In genomic region chr1:165661691-165662090, GRCh38 we compare ENCODE assay signal across 15 cellular contexts.
"Had no signal": no experiment of that assay in that cellular context is flagged by ENCODE, and none has a peak within 500 bp of the region (broad histone marks: within the 10 kb centered on the region; RNA-seq: fewer than 3 reads in every experiment).

No MANE protein-coding gene starts in this region.

- H3K9me3 Mint-ChIP-seq: activated CD4-positive, alpha-beta memory T cell treated with anti-CD3 and anti-CD28 coated beads, Interleukin-2, amount 10 ng/mL, durations not matched to agents 7 days and 5 days; natural killer cell; stimulated activated naive B cell treated with anti-CD40 and anti-IgM and Interleukin-4, amounts not matched to agents 10 μg/mL and 1 μg/mL and 100 μg/mL, for 72 hours; T-helper 2 cell treated with Interferon-gamma antibody and Interleukin-4, amounts not matched to agents 5 μg/mL and 100 μg/mL, for 36 hours had no signal

- H3K4me1 ChIP-seq: parathyroid adenoma, sigmoid colon had no signal

- H3K27me3 ChIP-seq: adrenal gland, neutrophil, sigmoid colon, upper lobe of right lung had no signal

- H3K4me3 ChIP-seq: adrenal gland, sigmoid colon, upper lobe of right lung had no signal

- H3K4me3 Mint-ChIP-seq: activated CD4-positive, alpha-beta memory T cell treated with anti-CD3 and anti-CD28 coated beads, Interleukin-2, amount 10 ng/mL, durations not matched to agents 7 days and 5 days; activated CD8-positive, alpha-beta memory T cell treated with anti-CD3 and anti-CD28 coated beads, Interleukin-2, amount 10 ng/mL, durations not matched to agents 7 days and 5 days; natural killer cell; stimulated activated naive B cell treated with anti-CD40 and anti-IgM and Interleukin-4, amounts not matched to agents 10 μg/mL and 1 μg/mL and 100 μg/mL, for 72 hours; T-helper 2 cell treated with Interferon-gamma antibody and Interleukin-4, amounts not matched to agents 5 μg/mL and 100 μg/mL, for 36 hours had no signal

- H3K9me3 ChIP-seq: adrenal gland, neutrophil, sigmoid colon, upper lobe of right lung had no signal

- H3K27ac ChIP-seq: neutrophil, parathyroid adenoma, sigmoid colon, upper lobe of right lung had no signal

- ATAC-seq: activated CD8-positive, alpha-beta memory T cell treated with anti-CD3 and anti-CD28 coated beads, Interleukin-2, amount 10 ng/mL, durations not matched to agents 7 days and 5 days; natural killer cell; stimulated activated naive B cell treated with anti-CD40 and anti-IgM and Interleukin-4, amounts not matched to agents 10 μg/mL and 1 μg/mL and 100 μg/mL, for 72 hours; upper lobe of right lung had no signal

- H3K27ac Mint-ChIP-seq: activated CD4-positive, alpha-beta memory T cell treated with anti-CD3 and anti-CD28 coated beads, Interleukin-2, amount 10 ng/mL, durations not matched to agents 7 days and 5 days; activated CD8-positive, alpha-beta memory T cell treated with anti-CD3 and anti-CD28 coated beads, Interleukin-2, amount 10 ng/mL, durations not matched to agents 7 days and 5 days; natural killer cell; stimulated activated naive B cell treated with anti-CD40 and anti-IgM and Interleukin-4, amounts not matched to agents 10 μg/mL and 1 μg/mL and 100 μg/mL, for 72 hours; T-helper 2 cell treated with Interferon-gamma antibody and Interleukin-4, amounts not matched to agents 5 μg/mL and 100 μg/mL, for 36 hours had no signal

- DNase-seq: activated CD4-positive, alpha-beta memory T cell treated with anti-CD3 and anti-CD28 coated beads, Interleukin-2, amount 10 ng/mL, durations not matched to agents 7 days and 5 days; activated CD8-positive, alpha-beta memory T cell treated with anti-CD3 and anti-CD28 coated beads, Interleukin-2, amount 10 ng/mL, durations not matched to agents 7 days and 5 days; activated naive CD4-positive, alpha-beta T cell treated with anti-CD3 and anti-CD28 coated beads, Interleukin-2, amount 50 U/mL, for 16 hours; caudate nucleus; cortex of kidney; mesendoderm; natural killer cell; sigmoid colon; stimulated activated CD4-positive, alpha-beta T cell treated with anti-CD3 and anti-CD28 coated beads, Interleukin-4, amount 100 ng/mL, for 4 hours; stimulated activated naive B cell treated with anti-CD40 and anti-IgM and Interleukin-4, amounts not matched to agents 10 μg/mL and 1 μg/mL and 100 μg/mL, for 72 hours; upper lobe of right lung had no signal

- H3K27me3 Mint-ChIP-seq: activated CD4-positive, alpha-beta memory T cell treated with anti-CD3 and anti-CD28 coated beads, Interleukin-2, amount 10 ng/mL, durations not matched to agents 7 days and 5 days; activated CD8-positive, alpha-beta memory T cell treated with anti-CD3 and anti-CD28 coated beads, Interleukin-2, amount 10 ng/mL, durations not matched to agents 7 days and 5 days; stimulated activated naive B cell treated with anti-CD40 and anti-IgM and Interleukin-4, amounts not matched to agents 10 μg/mL and 1 μg/mL and 100 μg/mL, for 72 hours had no signal
